27 cellular contexts compared by ENCODE assay signal in the genomic region with DNA sequence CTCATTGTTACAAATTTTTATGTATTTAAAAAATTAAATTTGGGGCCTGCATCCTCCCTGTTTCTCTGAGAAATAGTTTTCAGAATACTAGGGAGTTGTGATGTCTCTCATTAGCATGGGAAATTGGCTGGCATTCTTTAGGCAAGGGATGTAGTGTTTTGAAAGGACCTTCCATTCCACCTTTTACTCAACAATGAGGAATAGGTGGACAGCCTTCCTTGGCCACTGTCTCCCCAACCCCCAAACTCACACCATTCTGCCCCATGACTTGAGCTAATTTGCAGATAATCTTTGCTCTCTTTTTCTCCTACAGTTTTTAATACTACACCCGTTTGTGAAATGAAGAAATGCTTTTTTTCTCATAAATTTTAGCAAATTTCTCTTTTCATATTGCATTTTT.
"Had no signal": no experiment of that assay in that cellular context is flagged by ENCODE, and none has a peak within 500 bp of the region (broad histone marks: within the 10 kb centered on the region; RNA-seq: fewer than 3 reads in every experiment).

No MANE protein-coding gene starts in this region.

- H3K9me3 ChIP-seq: gastrocnemius medialis had no signal

- H3K9me3 Mint-ChIP-seq: activated CD4-positive, alpha-beta memory T cell treated with anti-CD3 and anti-CD28 coated beads, Interleukin-2, amount 10 ng/mL, durations not matched to agents 7 days and 5 days; activated CD4-positive, alpha-beta T cell treated with anti-CD3 and anti-CD28 coated beads, Interleukin-2, amount 10 ng/mL, durations not matched to agents 7 days and 5 days had no signal

- ATAC-seq: activated T-cell treated with anti-CD3 and anti-CD28 coated beads, Interleukin-2, amount 50 U/mL, for 4 hours; activated T-helper 17 cell treated with anti-CD3 and anti-CD28 coated beads, Interleukin-2, amount 50 U/mL, for 72 hours; effector memory CD8-positive, alpha-beta T cell; foreskin keratinocyte; gastrocnemius medialis; heart left ventricle had no signal

- H3K4me1 ChIP-seq: esophagus muscularis mucosa, foreskin keratinocyte, gastrocnemius medialis, heart left ventricle had no signal

- H3K36me3 Mint-ChIP-seq: activated naive CD8-positive, alpha-beta T cell had no signal

- H3K4me3 ChIP-seq: esophagus muscularis mucosa, gastrocnemius medialis, heart left ventricle had no signal

- H3K27me3 Mint-ChIP-seq: activated CD4-positive, alpha-beta memory T cell treated with anti-CD3 and anti-CD28 coated beads, Interleukin-2, amount 10 ng/mL, durations not matched to agents 7 days and 5 days; activated CD4-positive, alpha-beta T cell treated with anti-CD3 and anti-CD28 coated beads, Interleukin-2, amount 10 ng/mL, durations not matched to agents 7 days and 5 days; activated naive CD8-positive, alpha-beta T cell; activated T-helper 17 cell treated with anti-CD3 and anti-CD28 coated beads, Interleukin-2, amount 50 U/mL, for 72 hours; effector memory CD8-positive, alpha-beta T cell had no signal

- H3K27ac Mint-ChIP-seq: activated CD4-positive, alpha-beta memory T cell treated with anti-CD3 and anti-CD28 coated beads, Interleukin-2, amount 10 ng/mL, durations not matched to agents 7 days and 5 days; activated CD4-positive, alpha-beta T cell treated with anti-CD3 and anti-CD28 coated beads, Interleukin-2, amount 10 ng/mL, durations not matched to agents 7 days and 5 days; activated naive CD8-positive, alpha-beta T cell; activated T-helper 17 cell treated with anti-CD3 and anti-CD28 coated beads, Interleukin-2, amount 50 U/mL, for 72 hours; effector memory CD8-positive, alpha-beta T cell had no signal

- H3K27me3 ChIP-seq: brain microvascular endothelial cell, esophagus muscularis mucosa, foreskin keratinocyte, gastrocnemius medialis, heart left ventricle had no signal

- DNase-seq: activated CD4-positive, alpha-beta memory T cell treated with anti-CD3 and anti-CD28 coated beads, Interleukin-2, amount 10 ng/mL, durations not matched to agents 7 days and 5 days; activated CD4-positive, alpha-beta T cell treated with anti-CD3 and anti-CD28 coated beads for 1 hour; activated CD4-positive, alpha-beta T cell treated with anti-CD3 and anti-CD28 coated beads for 4 hours; activated CD4-positive, alpha-beta T cell treated with anti-CD3 and anti-CD28 coated beads, Interleukin-2, amount 10 ng/mL, durations not matched to agents 7 days and 5 days; activated CD4-positive, alpha-beta T cell treated with anti-CD3 and anti-CD28 coated beads, Interleukin-2, amount 50 U/mL, for 4 hours; activated CD8-positive, alpha-beta memory T cell treated with anti-CD3 and anti-CD28 coated beads for 24 hours; activated effector memory CD4-positive, alpha-beta T cell treated with Interleukin-2 at 50 U/mL for 16 hours; activated gamma-delta T cell treated with Interleukin-2 at 50 U/mL for 16 hours; activated naive CD4-positive, alpha-beta T cell treated with anti-CD3 and anti-CD28 coated beads, Interleukin-2, amount 50 U/mL, for 16 hours; activated naive CD4-positive, alpha-beta T cell treated with Interleukin-2 at 50 U/mL for 16 hours; activated T-cell treated with anti-CD3 and anti-CD28 coated beads, Interleukin-2, amount 50 U/mL, for 4 hours; amniotic stem cell; anterior cingulate cortex; brain microvascular endothelial cell; cortex of kidney; dermis blood vessel endothelial cell; effector CD4-positive, alpha-beta T cell; effector memory CD8-positive, alpha-beta T cell; erythroblast; foreskin keratinocyte; gastrocnemius medialis; glutamatergic neuron; T-helper 2 cell had no signal

- H3K27ac ChIP-seq: brain microvascular endothelial cell, esophagus muscularis mucosa, foreskin keratinocyte, gastrocnemius medialis, heart left ventricle had no signal

- H3K4me1 Mint-ChIP-seq: activated CD4-positive, alpha-beta memory T cell treated with anti-CD3 and anti-CD28 coated beads, Interleukin-2, amount 10 ng/mL, durations not matched to agents 7 days and 5 days; activated CD4-positive, alpha-beta T cell treated with anti-CD3 and anti-CD28 coated beads, Interleukin-2, amount 10 ng/mL, durations not matched to agents 7 days and 5 days; activated T-helper 17 cell treated with anti-CD3 and anti-CD28 coated beads, Interleukin-2, amount 50 U/mL, for 72 hours had no signal

- H3K4me3 Mint-ChIP-seq: activated CD4-positive, alpha-beta memory T cell treated with anti-CD3 and anti-CD28 coated beads, Interleukin-2, amount 10 ng/mL, durations not matched to agents 7 days and 5 days; activated CD4-positive, alpha-beta T cell treated with anti-CD3 and anti-CD28 coated beads, Interleukin-2, amount 10 ng/mL, durations not matched to agents 7 days and 5 days; activated naive CD8-positive, alpha-beta T cell; activated T-cell treated with anti-CD3 and anti-CD28 coated beads, Interleukin-2, amount 50 U/mL, for 4 hours; activated T-helper 17 cell treated with anti-CD3 and anti-CD28 coated beads, Interleukin-2, amount 50 U/mL, for 72 hours; effector memory CD8-positive, alpha-beta T cell had no signal

- H3K36me3 ChIP-seq: brain microvascular endothelial cell, esophagus muscularis mucosa, gastrocnemius medialis, heart left ventricle had no signal
